Comparison of ENCODE assay signal across 31 cellular contexts in the genomic region with DNA sequence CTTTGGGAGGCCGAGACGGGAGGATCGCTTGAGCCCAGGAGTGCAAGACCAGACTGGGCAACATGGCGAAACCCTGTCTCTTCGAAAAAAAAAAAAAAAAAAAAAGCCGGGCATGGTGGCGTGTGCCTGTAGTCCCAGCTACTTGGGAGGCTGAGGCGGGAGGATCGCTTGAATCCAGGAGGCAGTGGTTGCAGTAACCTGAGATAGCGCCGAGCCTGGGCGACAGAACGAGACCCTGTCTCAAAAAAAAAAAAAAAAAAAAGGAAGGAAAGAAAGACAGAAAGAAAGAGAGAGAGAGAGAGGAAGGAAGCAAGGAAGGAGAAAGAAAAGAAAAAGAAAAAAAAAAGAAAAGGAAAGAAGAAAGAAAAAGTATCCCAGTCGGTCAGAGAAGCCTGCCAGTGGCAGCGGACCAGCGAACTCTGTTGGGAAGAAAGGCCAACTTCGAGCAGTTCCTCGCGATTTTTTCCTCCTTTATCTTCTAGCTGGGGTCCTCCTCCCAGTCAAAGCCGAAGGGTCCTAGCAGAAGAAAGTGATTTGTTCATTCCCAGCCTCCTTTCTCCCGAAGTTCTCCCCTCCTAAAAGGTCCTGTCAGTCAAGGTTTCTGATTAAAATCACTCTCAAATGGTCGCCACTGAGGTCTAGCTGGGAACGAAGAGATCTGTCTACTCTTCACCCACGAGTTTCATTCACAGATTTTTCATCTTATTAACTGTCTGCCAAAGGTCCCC. TPM values are rescaled to one million over a fixed set of nuclear protein-coding genes. Genes with fewer than 3 reads are reported as not detected.
DNase-seq lines count a peak whose midpoint lies in the region; ATAC-seq and TF ChIP-seq lines count a peak whose summit lies in the region.
"Had no signal": no experiment of that assay in that cellular context is flagged by ENCODE, and none has a peak within 500 bp of the region (broad histone marks: within the 10 kb centered on the region; RNA-seq: fewer than 3 reads in every experiment).

No MANE protein-coding gene starts in this region.

- H3K9me3 Mint-ChIP-seq in H9 (no peaks in the 10 kb centered on the region), WTC11 (no peaks in the 10 kb centered on the region)
- H3K9me3 Mint-ChIP-seq: central memory CD8-positive, alpha-beta T cell; HFFc6 had no signal

- no peak overlapping the region for H3K4ac ChIP-seq in H9 (ENCODE audit: low read depth, low read length)

- H3K4me1 Mint-ChIP-seq in H9 (peaks cover 13 to 28% of the 10 kb centered on the region in 2 experiments), WTC11 (peaks cover 26% of the 10 kb centered on the region)
- H3K4me1 Mint-ChIP-seq: central memory CD8-positive, alpha-beta T cell had no signal

- H3K18ac ChIP-seq in H9 (ENCODE audit: insufficient read length, low read depth, low read length): no peak overlapping the region

- H3K79me2 ChIP-seq in H9 (ENCODE audit: insufficient read depth, low read length): no peaks in the 10 kb centered on the region

- H3K36me3 Mint-ChIP-seq in H9 (ENCODE audit: insufficient read depth in 1 of 3, low read depth in 3 of 3) (no peaks in the 10 kb centered on the region), WTC11 (no peaks in the 10 kb centered on the region)
- H3K36me3 Mint-ChIP-seq: natural killer cell treated with Interleukin-12 subunit alpha and Interleukin-12 subunit beta and Interleukin-15 and Interleukin-18, amount 100 ng/mL, for 72 hours had no signal

- peak overlapping the region; percentile 81 for H3K4me2 ChIP-seq in H9 (ENCODE audit: insufficient read depth, insufficient read length, low read length)
- H3K4me2 ChIP-seq: BLaER1 treated with 17β-estradiol and CSF1 and Interleukin-3, amounts not matched to agents 10 nM and 100 nM had no signal

- WGBS in H9 (ENCODE audit: extremely low coverage, insufficient read length, low lambda C conversion rate): no CpG with 5 or more reads among the region's 24 CpGs

- no peak overlapping the region for H2BK15ac ChIP-seq in H9 (ENCODE audit: low read depth, low read length)

- POLR2A ChIA-PET in WTC11 (lab: Charles Lee): no interaction called here

- H2BK5ac ChIP-seq in H9 (ENCODE audit: insufficient read length, low read length): no peak overlapping the region

- H3K9ac ChIP-seq in H9 (ENCODE audit: extremely low read depth, insufficient read length, low read length) (no peak overlapping the region), iPS-20b (ENCODE audit: low read depth, low read length) (no peak overlapping the region)
- H3K9ac ChIP-seq: BLaER1 treated with 17β-estradiol and CSF1 and Interleukin-3, amounts not matched to agents 10 nM and 100 nM had no signal

- H3K23ac ChIP-seq in H9 (ENCODE audit: insufficient read length, low read depth, low read length): no peak overlapping the region

- ATAC-seq in WTC11 (no peak), HG03432 (IDR thresholded peaks at IDR 0.05; ENCODE audit: unreplicated experiment) (no peak), HG02884 (IDR thresholded peaks at IDR 0.05; ENCODE audit: unreplicated experiment) (no peak)
- ATAC-seq: activated CD4-positive, alpha-beta T cell treated with anti-CD3 and anti-CD28 coated beads for 36 hours; activated naive CD8-positive, alpha-beta T cell treated with anti-CD3 and anti-CD28 coated beads, Interleukin-2, amount 50 U/mL, for 24 hours; mucosa of descending colon; natural killer cell treated with Interleukin-12 subunit alpha and Interleukin-12 subunit beta and Interleukin-15 and Interleukin-18, amount 100 ng/mL, for 72 hours had no signal

- H3K27me3 Mint-ChIP-seq in H9 (ENCODE audit: low read depth) (peaks cover 82% of the 10 kb centered on the region), WTC11 (ENCODE audit: low read depth) (peaks cover 86% of the 10 kb centered on the region)

- peaks cover under 1% of the 10 kb centered on the region for H3K79me1 ChIP-seq in H9 (ENCODE audit: insufficient read depth, low read depth, low read length, poor library complexity, severe bottlenecking)

- H3T11ph ChIP-seq in H9 (ENCODE audit: low read length): no peak overlapping the region

- no peaks in the 10 kb centered on the region for H3K4me1 ChIP-seq in H9 (ENCODE audit: insufficient read depth, low read length)
- 0 out of 2 replicates have a peak, but pooled peaks cover 2% of the 10 kb centered on the region for H3K4me1 ChIP-seq in iPS-20b (ENCODE audit: insufficient read depth, low read length)

- H3K27me3 ChIP-seq in H9 (ENCODE audit: insufficient read depth, low read length) (peaks cover 13% of the 10 kb centered on the region; the same call in 1 of the 2 replicates), iPS-20b (ENCODE audit: insufficient read depth, low read length) (peaks cover 89% of the 10 kb centered on the region)
- H3K27me3 ChIP-seq: BLaER1 treated with 17β-estradiol and CSF1 and Interleukin-3, amounts not matched to agents 10 nM and 100 nM had no signal

- H3K14ac ChIP-seq in H9 (ENCODE audit: insufficient read depth, low read length): no peak overlapping the region

- H3K9me3 ChIP-seq in H9 (ENCODE audit: control insufficient read depth, low read depth, low read length): no peaks in the 10 kb centered on the region
- H3K9me3 ChIP-seq in iPS-20b (ENCODE audit: insufficient read depth, low read depth, low read length): no peaks in the 10 kb centered on the region
- H3K9me3 ChIP-seq: mucosa of descending colon had no signal

- CTCF ChIA-PET in WTC11 (lab: Charles Lee): interaction anchor here (0.6 to 1.8 kb wide), 3 partner anchors 70 to 205 kb away, joined by 3 to 6 read pairs (median 3); no protein-coding TSS in a partner anchor

- H2AFZ ChIP-seq in H9 (ENCODE audit: low read length): no peak overlapping the region

- no peak overlapping the region for H3K56ac ChIP-seq in H9 (ENCODE audit: insufficient read length, low read depth, low read length)

- H2BK20ac ChIP-seq in H9 (ENCODE audit: low read depth, low read length, poor library complexity, severe bottlenecking): no peak overlapping the region

- H3K27ac Mint-ChIP-seq in H9 (no peak overlapping the region), WTC11 (no peak overlapping the region)
- H3K27ac Mint-ChIP-seq: activated CD4-positive, alpha-beta T cell treated with anti-CD3 and anti-CD28 coated beads for 36 hours; activated naive CD8-positive, alpha-beta T cell treated with anti-CD3 and anti-CD28 coated beads, Interleukin-2, amount 50 U/mL, for 24 hours; HFFc6; natural killer cell treated with Interleukin-12 subunit alpha and Interleukin-12 subunit beta and Interleukin-15 and Interleukin-18, amount 100 ng/mL, for 72 hours; T-helper 1 cell treated with Interleukin-12 subunit alpha and Interleukin-12 subunit beta and Interleukin-4 antibody, amounts not matched to agents 30 μg/mL and 1 μg/mL, for 36 hours had no signal

- no peaks in the 10 kb centered on the region for H4K20me1 ChIP-seq in H9 (ENCODE audit: control insufficient read depth, insufficient read depth, insufficient read length)
- H4K20me1 ChIP-seq: BLaER1 treated with 17β-estradiol and CSF1 and Interleukin-3, amounts not matched to agents 10 nM and 100 nM had no signal

- H3K36me3 ChIP-seq in iPS-20b (ENCODE audit: insufficient read depth, low read depth, low read length): no peaks in the 10 kb centered on the region

- H4K5ac ChIP-seq in H9 (ENCODE audit: insufficient read length, low read depth, low read length): no peak overlapping the region

- peaks cover 11% of the 10 kb centered on the region for H3K23me2 ChIP-seq in H9 (ENCODE audit: insufficient read length, low read depth, low read length, poor library complexity, severe bottlenecking)

- H3K4me3 Mint-ChIP-seq in H9 (peak overlapping the region in 1 of 2 experiments; percentile 86; a peak in 3 of 5 replicates), WTC11 (peak overlapping the region; percentile 88)
- H3K4me3 Mint-ChIP-seq: activated CD4-positive, alpha-beta T cell treated with anti-CD3 and anti-CD28 coated beads for 36 hours; activated naive CD8-positive, alpha-beta T cell treated with anti-CD3 and anti-CD28 coated beads, Interleukin-2, amount 50 U/mL, for 24 hours; central memory CD8-positive, alpha-beta T cell; HFFc6; natural killer cell treated with Interleukin-12 subunit alpha and Interleukin-12 subunit beta and Interleukin-15 and Interleukin-18, amount 100 ng/mL, for 72 hours; T-helper 1 cell treated with Interleukin-12 subunit alpha and Interleukin-12 subunit beta and Interleukin-4 antibody, amounts not matched to agents 30 μg/mL and 1 μg/mL, for 36 hours had no signal

- H3K4me3 ChIP-seq in iPS-20b (ENCODE audit: low read length): peak overlapping the region; percentile 66; the same call in 1 of the 2 replicates
- H3K4me3 ChIP-seq: BLaER1 treated with 17β-estradiol and CSF1 and Interleukin-3, amounts not matched to agents 10 nM and 100 nM; lung; mucosa of descending colon; SK-N-MC had no signal

- no peak overlapping the region for H2BK12ac ChIP-seq in H9 (ENCODE audit: insufficient read length, low read depth, low read length)

- H3K27ac ChIP-seq in H9 (ENCODE audit: insufficient read length, low read depth, low read length) (no peak overlapping the region), iPS-20b (ENCODE audit: low read length) (no peak overlapping the region)
- H3K27ac ChIP-seq: BLaER1 treated with 17β-estradiol and CSF1 and Interleukin-3, amounts not matched to agents 10 nM and 100 nM; SK-N-MC had no signal

- TF ChIP-seq CTCF in H9 (conservative IDR thresholded peaks at IDR 0.05) (no peak), WTC11 (IDR thresholded peaks at IDR 0.05) (no peak)

- H4K8ac ChIP-seq in H9 (replicated peaks; ENCODE audit: insufficient read length, low read depth, low read length): no peak overlapping the region

- peak; percentile 38 for DNase-seq in H9
- no peak for DNase-seq in WTC11 (ENCODE audit: low spot score)
- DNase-seq in retina: peak; percentile 32
- no peak for DNase-seq in activated T-cell treated with anti-CD3 and anti-CD28 coated beads, Interleukin-2, amount 50 U/mL, for 48 hours
- DNase-seq in Ammon's horn (ENCODE audit: low spot score): no peak
- DNase-seq: activated CD4-positive, alpha-beta T cell treated with anti-CD3 and anti-CD28 coated beads for 36 hours; activated naive CD8-positive, alpha-beta T cell treated with anti-CD3 and anti-CD28 coated beads, Interleukin-2, amount 50 U/mL, for 24 hours; activated T-cell treated with anti-CD3 and anti-CD28 coated beads for 4 hours; DMS79 treated with DMSO at 0.1 percent for 48 hours; HFFc6; hippocampal formation; mucosa of descending colon; NCI-H1417 treated with DMSO at 0.1 percent for 48 hours; NCI-H2081 treated with DMSO at 0.1 percent for 48 hours; NCI-H774; stimulated activated CD4-positive, alpha-beta T cell treated with anti-CD3 and anti-CD28 coated beads, Interleukin-4, amount 100 ng/mL, for 4 hours; stimulated activated naive CD4-positive, alpha-beta T cell had no signal

- no peak overlapping the region for H4K91ac ChIP-seq in H9 (ENCODE audit: insufficient read length, low read depth, low read length)

- no peak overlapping the region for H2AK5ac ChIP-seq in H9 (ENCODE audit: insufficient read length, low read length)

- no peak overlapping the region for H2BK120ac ChIP-seq in H9 (ENCODE audit: low read depth, low read length, poor library complexity, severe bottlenecking)

TF ChIP-seq in WTC11, 78 proteins besides CTCF, POLR2A, EP300 and RAD21 (continues in another document):
- no peak for TF ChIP-seq ELF4 (CRISPR knock-in tag; IDR thresholded peaks at IDR 0.05; ENCODE audit: low read depth)

RNA-seq across cellular contexts. Expression of gene SYCP2L, which starts 2.4 kb away (rescaled TPM):
- total RNA-seq in H9 (2021) (3.5 and 4.3 TPM in 2 replicates), WTC11 (2021) (5.4 to 6.7 TPM (median 6.3 TPM) in 3 replicates)
- total RNA-seq: dermis microvascular lymphatic vessel endothelial cell, HFFc6 had no signal

RNA-seq across cellular contexts. Expression of gene GCM2, which starts 2.6 kb away (rescaled TPM):
- total RNA-seq in H9 (2021): 0.11 and 0.15 TPM in 2 replicates
- total RNA-seq in WTC11 (2021): 0.07 to 0.09 TPM in 2 of 3 replicates, not detected in the other
- total RNA-seq: activated CD4-positive, alpha-beta T cell treated with anti-CD3 and anti-CD28 coated beads for 36 hours; dermis microvascular lymphatic vessel endothelial cell; fibroblast of lung; HFFc6; kidney epithelial cell; lung; mucosa of descending colon; natural killer cell treated with Interleukin-12 subunit alpha and Interleukin-12 subunit beta and Interleukin-15 and Interleukin-18, amount 100 ng/mL, for 72 hours; posterior vena cava; temporal lobe had no signal

RNA-seq across cellular contexts. Expression of gene MAK, which starts 46.1 kb away (rescaled TPM):
- total RNA-seq in H9 (2021) (0.20 TPM in 2 replicates), WTC11 (2021) (0.07 to 0.21 TPM (median 0.16 TPM) in 3 replicates)
- total RNA-seq: dermis microvascular lymphatic vessel endothelial cell, fibroblast of lung, HFFc6, mucosa of descending colon had no signal

Comparison
In these comparisons a context has a peak if more than half of its experiments do, and no peak if none do; other contexts are left out.
1. DNase-seq: peak in H9 (single experiment) and retina (single experiment); none in WTC11 (single experiment), activated T-cell treated with anti-CD3 and anti-CD28 coated beads, Interleukin-2, amount 50 U/mL, for 48 hours (0 of 2) and Ammon's horn (single experiment).